8 cellular contexts compared by ENCODE assay signal in genomic region chr6:32664827-32665362, GRCh38. TPM values are rescaled to one million over a fixed set of nuclear protein-coding genes. Genes with fewer than 3 reads are reported as not detected.
A peak's percentile ranks its signal among the peaks of the same experiment; 100 is the strongest.
DNase-seq lines count a peak whose midpoint lies in the region; ATAC-seq lines count a peak whose summit lies in the region.

No MANE protein-coding gene starts in this region.

- H3K4me2 ChIP-seq in GM23248 (ENCODE audit: unreplicated experiment): no peak overlapping the region

- intact Hi-C loops in Right ventricle myocardium superior (cut with DNase I): loop anchor here (2.0 kb wide), 1 partner anchor 96 kb away; no protein-coding TSS in a partner anchor

- ATAC-seq in Right ventricle myocardium superior (ENCODE audit: poor library complexity) (peak; percentile 73), GM18517 (IDR thresholded peaks at IDR 0.05; ENCODE audit: unreplicated experiment) (no peak)

- H3K4me1 Mint-ChIP-seq in activated CD4-positive, alpha-beta T cell treated with anti-CD3 and anti-CD28 coated beads, Interleukin-2, amount 10 ng/mL, durations not matched to agents 7 days and 5 days: peaks cover 62% of the 10 kb centered on the region

- no peaks in the 10 kb centered on the region for H3K4me1 ChIP-seq in GM23248 (ENCODE audit: insufficient read depth)

- H3K9me2 ChIP-seq in GM23248 (ENCODE audit: insufficient read depth): no peaks in the 10 kb centered on the region

- H3F3A ChIP-seq in GM23248 (ENCODE audit: insufficient read depth): no peaks in the 10 kb centered on the region

- peaks cover 7% of the 10 kb centered on the region; the same call in 1 of the 2 replicates for H3K27me3 ChIP-seq in GM23248 (replicated peaks; ENCODE audit: insufficient read depth)

- H3K4me3 ChIP-seq in GM23248: no peak overlapping the region

- no peaks in the 10 kb centered on the region for H3K79me2 ChIP-seq in GM23248 (ENCODE audit: insufficient read depth)

- H4K20me1 ChIP-seq in GM23248 (ENCODE audit: insufficient read depth): no peaks in the 10 kb centered on the region

- no peak overlapping the region for H3K9ac ChIP-seq in GM23248

- 6 to 7% methylated on average over 26 to 43 of the region's 47 CpGs for WGBS in GM23248 (ENCODE audit: low coverage in 1 of 2, low lambda C conversion rate in 2 of 2, missing lambda C conversion rate in 2 of 2), 2 experiments

- no peak overlapping the region for H3K27ac ChIP-seq in GM23248

- peaks cover 24% of the 10 kb centered on the region for H3K27me3 Mint-ChIP-seq in activated CD4-positive, alpha-beta T cell treated with anti-CD3 and anti-CD28 coated beads, Interleukin-2, amount 10 ng/mL, durations not matched to agents 7 days and 5 days

- no peaks in the 10 kb centered on the region for H3K9me3 Mint-ChIP-seq in activated CD4-positive, alpha-beta T cell treated with anti-CD3 and anti-CD28 coated beads, Interleukin-2, amount 10 ng/mL, durations not matched to agents 7 days and 5 days

- peak overlapping the region; percentile 77 for H3K27ac Mint-ChIP-seq in activated CD4-positive, alpha-beta T cell treated with anti-CD3 and anti-CD28 coated beads, Interleukin-2, amount 10 ng/mL, durations not matched to agents 7 days and 5 days

- H3K4me3 Mint-ChIP-seq in activated CD4-positive, alpha-beta T cell treated with anti-CD3 and anti-CD28 coated beads, Interleukin-2, amount 10 ng/mL, durations not matched to agents 7 days and 5 days: peak overlapping the region; percentile 82

- no peaks in the 10 kb centered on the region for H3K9me3 ChIP-seq in GM23248 (ENCODE audit: low read depth)

- POLR2A ChIA-PET in activated CD4-positive, alpha-beta T cell treated with anti-CD3 and anti-CD28 coated beads, Interleukin-2, amount 10 ng/mL, durations not matched to agents 7 days and 5 days (lab: Charles Lee): no interaction called here

- H2AFZ ChIP-seq in GM23248: no peak overlapping the region

- peaks cover 13% of the 10 kb centered on the region for H3K36me3 Mint-ChIP-seq in activated CD4-positive, alpha-beta T cell treated with anti-CD3 and anti-CD28 coated beads, Interleukin-2, amount 10 ng/mL, durations not matched to agents 7 days and 5 days (ENCODE audit: low read depth)

- CTCF ChIA-PET in activated CD4-positive, alpha-beta T cell treated with anti-CD3 and anti-CD28 coated beads, Interleukin-2, amount 10 ng/mL, durations not matched to agents 7 days and 5 days (lab: Charles Lee): no interaction called here

- in situ Hi-C loops in GM23248 (cut with MboI): no loop called here

- peak; percentile 25 for DNase-seq in GM23248
- DNase-seq in activated CD4-positive, alpha-beta T cell treated with anti-CD3 and anti-CD28 coated beads, Interleukin-2, amount 10 ng/mL, durations not matched to agents 7 days and 5 days: peak; percentile 11
- peak; percentile 59 for DNase-seq in Right ventricle myocardium superior
- peak in 2 of 3 donors; percentile 9 to 25 for DNase-seq in stimulated activated CD4-positive, alpha-beta T cell treated with anti-CD3 and anti-CD28 coated beads, TNF-alpha, amount 100 ng/mL, for 1 hour (ENCODE audit: low read depth in 3 of 3, low spot score in 1 of 3)
- no peak for DNase-seq in SIG-M5 treated with dmso at 0.1 percent for 504 hours (lab: John Stamatoyannopoulos, UW; ENCODE audit: unreplicated experiment)
- DNase-seq in NCI-H345 treated with DMSO at 0.1 percent for 48 hours (lab: John Stamatoyannopoulos, UW; ENCODE audit: unreplicated experiment): no peak
- no peak for DNase-seq in NCI-H2107 (lab: John Stamatoyannopoulos, UW)

- H3K36me3 ChIP-seq in GM23248 (ENCODE audit: low read depth): no peaks in the 10 kb centered on the region

RNA-seq across cellular contexts. Expression of gene HLA-DQB1, which starts 1.6 kb away (rescaled TPM):
- total RNA-seq in GM23248 (2014; rRNA removed; shearing (Covaris generic)): not detected in 2 replicates
- not detected in 2 replicates for polyA plus RNA-seq in GM23248 (2016; fragmentation: Nextera tagmentation; extraction: Ambion mirVana)
- total RNA-seq in activated CD4-positive, alpha-beta T cell treated with anti-CD3 and anti-CD28 coated beads, Interleukin-2, amount 10 ng/mL, durations not matched to agents 7 days and 5 days: 10 to 100 TPM; 24.1 to 26.0 TPM
- 2.9 TPM for total RNA-seq in Right ventricle myocardium superior

RNA-seq across cellular contexts. Expression of gene HLA-DQA1, which starts 27.7 kb away (rescaled TPM):
- not detected in 2 replicates for total RNA-seq in GM23248 (2014; rRNA removed; shearing (Covaris generic))
- 0.28 TPM in 1 of 2 replicates, not detected in the other for polyA plus RNA-seq in GM23248 (2016; fragmentation: Nextera tagmentation; extraction: Ambion mirVana)
- total RNA-seq in activated CD4-positive, alpha-beta T cell treated with anti-CD3 and anti-CD28 coated beads, Interleukin-2, amount 10 ng/mL, durations not matched to agents 7 days and 5 days: 1 to 10 TPM; 4.7 to 5.2 TPM
- total RNA-seq in Right ventricle myocardium superior: 5.5 TPM

Comparison
In these comparisons a context has a peak if more than half of its experiments do, and no peak if none do; other contexts are left out.
1. DNase-seq: peak in GM23248 (single experiment), activated CD4-positive, alpha-beta T cell treated with anti-CD3 and anti-CD28 coated beads, Interleukin-2, amount 10 ng/mL, durations not matched to agents 7 days and 5 days (single experiment), Right ventricle myocardium superior (single experiment) and stimulated activated CD4-positive, alpha-beta T cell treated with anti-CD3 and anti-CD28 coated beads, TNF-alpha, amount 100 ng/mL, for 1 hour (2 of 3); none in SIG-M5 treated with dmso at 0.1 percent for 504 hours (single experiment), NCI-H345 treated with DMSO at 0.1 percent for 48 hours (single experiment) and NCI-H2107 (single experiment).